In genomic region chr10:103192089-103192450, GRCh38 we compare ENCODE assay signal across 1 cellular context.
TF ChIP-seq lines count a peak whose summit lies in the region.

No MANE protein-coding gene starts in this region.

TF ChIP-seq in H1, 55 proteins besides CTCF, POLR2A, EP300 and RAD21:
- TF ChIP-seq BCL11A (IDR thresholded peaks at IDR 0.05; ENCODE audit: low read depth in 2 of 2, low read length in 2 of 2) (no peak), NRF1 (IDR thresholded peaks at IDR 0.05; ENCODE audit: low read depth, low read length) (no peak), RBBP5 (IDR thresholded peaks at IDR 0.05; ENCODE audit: borderline replicate concordance, low read depth, low read length) (no peak), NANOG (IDR thresholded peaks at IDR 0.05; ENCODE audit: insufficient read depth, low read depth, low read length, poor library complexity, severe bottlenecking) (no peak), POLR2AphosphoS5 (IDR thresholded peaks at IDR 0.05; ENCODE audit: low read depth, low read length) (no peak)
